ENCODE assay signal across 8 cellular contexts in the genomic region with DNA sequence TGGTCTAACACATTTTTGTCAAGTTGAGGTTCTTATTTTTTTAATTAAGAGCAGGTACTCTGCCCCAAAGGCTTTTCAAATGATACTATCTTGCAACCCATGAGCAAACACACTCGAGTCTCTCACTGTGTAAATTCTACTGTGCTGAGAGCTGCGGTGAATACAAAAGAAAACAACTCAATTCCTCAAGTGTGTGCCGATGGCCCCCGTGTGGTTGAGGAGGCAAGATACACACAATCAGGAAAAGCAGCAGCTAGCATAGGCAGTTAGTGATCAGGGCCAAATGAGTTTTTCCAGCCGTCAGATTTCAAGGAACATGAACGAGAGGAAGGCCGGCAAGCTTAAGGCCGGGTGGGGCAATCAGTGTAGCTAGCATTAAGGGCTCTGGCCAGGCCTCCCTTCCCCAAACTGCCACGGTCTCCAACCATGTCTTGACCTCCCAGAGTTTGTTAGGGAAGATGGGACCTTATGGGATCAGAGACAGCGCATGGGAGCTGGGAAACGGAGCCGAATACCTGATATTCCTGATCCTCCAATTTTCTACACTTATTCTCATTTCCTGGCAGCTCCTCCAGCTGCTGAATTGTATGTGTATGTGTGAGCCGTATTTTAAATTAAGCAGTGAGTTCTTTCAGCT. TPM values are rescaled to one million over a fixed set of nuclear protein-coding genes. Genes with fewer than 3 reads are reported as not detected.
A peak's percentile ranks its signal among the peaks of the same experiment; 100 is the strongest.
DNase-seq lines count a peak whose midpoint lies in the region; ATAC-seq, FAIRE-seq and TF ChIP-seq lines count a peak whose summit lies in the region.

No MANE protein-coding gene starts in this region.

- no peak overlapping the region for H4K8ac ChIP-seq in neuronal stem cell (ENCODE audit: low read depth, low read length)

- FAIRE-seq in endothelial cell of umbilical vein (lab: Jason Lieb, UNC): peak; percentile 96

- peak; percentile 23; the same call in 1 of the 2 replicates for TF ChIP-seq CTCF in GM12875 (IDR thresholded peaks at IDR 0.05; ENCODE audit: borderline replicate concordance, insufficient read depth, low read depth, low read length)
- peak; percentile 25 to 49 for TF ChIP-seq CTCF in endothelial cell of umbilical vein (IDR thresholded peaks at IDR 0.05; ENCODE audit: extremely low read depth in 1 of 2, insufficient read depth in 1 of 2, low read depth in 1 of 2, low read length in 2 of 2)
- peak in 3 of 6 experiments; percentile 17 to 31 (median 24) for TF ChIP-seq CTCF in Peyer's patch (IDR thresholded peaks at IDR 0.05)

- no peak overlapping the region for H2BK120ac ChIP-seq in neuronal stem cell (ENCODE audit: low read depth, low read length)

- DNase-seq in NCI-H345 (lab: John Stamatoyannopoulos, UW): peak; percentile 66
- DNase-seq in endothelial cell of umbilical vein (ENCODE audit: low read depth, low spot score): peak; percentile 30
- no peak for DNase-seq in neuronal stem cell (ENCODE audit: low spot score)
- no peak for DNase-seq in activated CD4-positive, alpha-beta T cell treated with anti-CD3 and anti-CD28 coated beads, Interleukin-2, amount 50 U/mL, for 4 hours
- no peak for DNase-seq in stimulated activated CD4-positive, alpha-beta T cell treated with anti-CD3 and anti-CD28 coated beads, Interleukin-2, amount 100 ng/mL, for 48 hours
- no peak for DNase-seq in Peyer's patch

- no peak overlapping the region for H3K14ac ChIP-seq in neuronal stem cell (ENCODE audit: low read length)

- no CpG with 5 or more reads among the region's 13 CpGs for WGBS in neuronal stem cell (ENCODE audit: extremely low coverage in 2 of 2, insufficient read length in 2 of 2, insufficient replicate concordance in 1 of 2), 2 donors

- no peaks in the 10 kb centered on the region for H3K79me1 ChIP-seq in neuronal stem cell (ENCODE audit: low read depth, low read length)

- no peak overlapping the region for H2AK5ac ChIP-seq in neuronal stem cell (ENCODE audit: low read depth, low read length)

- no peaks in the 10 kb centered on the region for H3K9me1 ChIP-seq in endothelial cell of umbilical vein (replicated peaks; ENCODE audit: control insufficient read depth, extremely low read depth, insufficient read depth, low read length)

- H2BK12ac ChIP-seq in neuronal stem cell (ENCODE audit: low read length): no peak overlapping the region

- dilution Hi-C loops in endothelial cell of umbilical vein (cut with MboI; ENCODE audit: extremely low pct_ligation_motif_present, low sequenced_read_pairs): loop anchor here (10.0 kb wide), 1 partner anchor 264 kb away; no protein-coding TSS in a partner anchor

- no peak overlapping the region for H3K18ac ChIP-seq in neuronal stem cell (ENCODE audit: low read length)

- H2BK5ac ChIP-seq in neuronal stem cell (ENCODE audit: low read length): no peak overlapping the region

- TF ChIP-seq POLR2A in endothelial cell of umbilical vein (IDR thresholded peaks at IDR 0.05; ENCODE audit: low read depth, low read length): no peak
- TF ChIP-seq POLR2A in Peyer's patch (IDR thresholded peaks at IDR 0.05): no peak

- H3K4me2 ChIP-seq in endothelial cell of umbilical vein (ENCODE audit: insufficient read depth, low read length) (no peak overlapping the region), neuronal stem cell (ENCODE audit: insufficient read depth, low read length, poor library complexity, severe bottlenecking) (no peak overlapping the region)

- no peak for ATAC-seq in HG03159 (IDR thresholded peaks at IDR 0.05; ENCODE audit: unreplicated experiment)

- POLR2A ChIA-PET in endothelial cell of umbilical vein (lab: Charles Lee): no interaction called here

- intact Hi-C loops in endothelial cell of umbilical vein (cut with micrococcal nuclease): no loop called here

- no peaks in the 10 kb centered on the region for H3K9me3 ChIP-seq in endothelial cell of umbilical vein (replicated peaks; ENCODE audit: control insufficient read depth, insufficient read depth, low read length)
- no peaks in the 10 kb centered on the region for H3K9me3 ChIP-seq in neuronal stem cell (replicated peaks in 1 of 2; ENCODE audit: control insufficient read depth in 2 of 2, insufficient read depth in 1 of 2, low read depth in 1 of 2, low read length in 2 of 2)
- no peaks in the 10 kb centered on the region for H3K9me3 ChIP-seq in Peyer's patch

- H3K27me3 ChIP-seq in endothelial cell of umbilical vein (ENCODE audit: control insufficient read depth in 2 of 2, insufficient read depth in 2 of 2, low read length in 2 of 2): peaks cover 0 to 3% of the 10 kb centered on the region in 2 experiments
- H3K27me3 ChIP-seq in neuronal stem cell (ENCODE audit: control insufficient read depth in 3 of 3, insufficient read depth in 3 of 3, low read depth in 1 of 3, low read length in 3 of 3): peaks cover 0 to 5% (median 0%) of the 10 kb centered on the region in 3 experiments
- no peaks in the 10 kb centered on the region for H3K27me3 ChIP-seq in Peyer's patch

- H3K36me3 ChIP-seq in endothelial cell of umbilical vein (ENCODE audit: control insufficient read depth in 2 of 2, extremely low read depth in 1 of 2, insufficient read depth in 2 of 2, low read length in 2 of 2) (no peaks in the 10 kb centered on the region), neuronal stem cell (replicated peaks in 1 of 2; ENCODE audit: control insufficient read depth in 2 of 2, insufficient read depth in 2 of 2, low read length in 2 of 2) (no peaks in the 10 kb centered on the region), Peyer's patch (no peaks in the 10 kb centered on the region)

- no peak overlapping the region for H3K4ac ChIP-seq in neuronal stem cell (ENCODE audit: low read length)

- no peak overlapping the region for H2BK15ac ChIP-seq in neuronal stem cell (ENCODE audit: low read length)

- no peak overlapping the region for H3K4me3 ChIP-seq in GM12875 (ENCODE audit: low read depth, low read length)
- no peak overlapping the region for H3K4me3 ChIP-seq in endothelial cell of umbilical vein (replicated peaks in 1 of 3; ENCODE audit: insufficient read depth in 1 of 3, low read depth in 1 of 3, low read length in 3 of 3)
- H3K4me3 ChIP-seq in neuronal stem cell (ENCODE audit: low read length in 2 of 2): peak overlapping the region in 1 of 2 donors; percentile 40
- H3K4me3 ChIP-seq in Peyer's patch: no peak overlapping the region

- H3K9ac ChIP-seq in endothelial cell of umbilical vein (replicated peaks; ENCODE audit: extremely low read depth, insufficient read depth, low read length) (no peak overlapping the region), neuronal stem cell (ENCODE audit: low read depth, low read length, poor library complexity) (no peak overlapping the region)

- H3K79me2 ChIP-seq in endothelial cell of umbilical vein (ENCODE audit: control insufficient read depth, insufficient read depth, low read length): no peaks in the 10 kb centered on the region

- no peaks in the 10 kb centered on the region for H3K4me1 ChIP-seq in endothelial cell of umbilical vein (ENCODE audit: control insufficient read depth, extremely low read depth, insufficient read depth, low read length)
- peaks cover 0 to 16% of the 10 kb centered on the region in 2 donors for H3K4me1 ChIP-seq in neuronal stem cell (ENCODE audit: control insufficient read depth in 2 of 2, insufficient read depth in 1 of 2, low read depth in 1 of 2, low read length in 2 of 2)
- no peaks in the 10 kb centered on the region for H3K4me1 ChIP-seq in Peyer's patch

- H2AFZ ChIP-seq in endothelial cell of umbilical vein (ENCODE audit: low read depth, low read length) (peak overlapping the region; percentile 34), neuronal stem cell (ENCODE audit: low read length) (peak overlapping the region; percentile 84)

- H4K91ac ChIP-seq in neuronal stem cell (ENCODE audit: low read depth, low read length, poor library complexity): no peak overlapping the region

- no peaks in the 10 kb centered on the region for H4K20me1 ChIP-seq in endothelial cell of umbilical vein (replicated peaks; ENCODE audit: control insufficient read depth, extremely low read depth, insufficient read depth, low read length)

- no peak overlapping the region for H3K23ac ChIP-seq in neuronal stem cell (ENCODE audit: low read depth, low read length, poor library complexity)

- H3K27ac ChIP-seq in endothelial cell of umbilical vein (ENCODE audit: insufficient read depth, low read depth, low read length) (no peak overlapping the region), neuronal stem cell (replicated peaks; ENCODE audit: low read length) (no peak overlapping the region), Peyer's patch (no peak overlapping the region)

- BruUV-seq in endothelial cell of umbilical vein (replicated peaks; lab: Mats Ljungman, UMichigan): no TSS peak

- CTCF ChIA-PET in endothelial cell of umbilical vein (lab: Charles Lee): interaction anchor here (0.6 to 3.2 kb wide), 8 partner anchors 9 to 429 kb away, joined by 3 to 41 read pairs (median 7); no protein-coding TSS in a partner anchor

TF ChIP-seq in endothelial cell of umbilical vein, 7 proteins besides CTCF, POLR2A, EP300 and RAD21:
- TF ChIP-seq FOS (IDR thresholded peaks at IDR 0.05; ENCODE audit: borderline replicate concordance, insufficient read depth, low read length): no peak
- no peak for TF ChIP-seq GATA2 (IDR thresholded peaks at IDR 0.05; ENCODE audit: insufficient read depth, insufficient read length, low read depth, low read length)
- TF ChIP-seq EZH2 (IDR thresholded peaks at IDR 0.05; ENCODE audit: borderline replicate concordance, low read depth, low read length, severe bottlenecking): no peak
- TF ChIP-seq JUN (IDR thresholded peaks at IDR 0.05; ENCODE audit: borderline replicate concordance, insufficient read depth, insufficient read length, low read depth): no peak
- no peak for TF ChIP-seq MYC (IDR thresholded peaks at IDR 0.05; ENCODE audit: low read depth, low read length)
- TF ChIP-seq, protein P1, sequence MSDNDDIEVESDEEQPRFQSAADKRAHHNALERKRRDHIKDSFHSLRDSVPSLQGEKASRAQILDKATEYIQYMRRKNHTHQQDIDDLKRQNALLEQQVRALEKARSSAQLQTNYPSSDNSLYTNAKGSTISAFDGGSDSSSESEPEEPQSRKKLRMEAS (IDR thresholded peaks at IDR 0.05; ENCODE audit: insufficient read depth, insufficient read length): no peak
- no peak for TF ChIP-seq POLR2AphosphoS5 (IDR thresholded peaks at IDR 0.05; ENCODE audit: insufficient read depth, low read depth, low read length)

RNA-seq across cellular contexts. Expression of a gene that starts 59.7 kb away (rescaled TPM):
- total RNA-seq in endothelial cell of umbilical vein (not detected in 2 replicates), Peyer's patch (not detected)
- polyA plus RNA-seq in endothelial cell of umbilical vein: not detected in 2 replicates
- not detected in 2 replicates for polyA plus RNA-seq in endothelial cell of umbilical vein (2011; cell fraction: cytosol; rRNA removed)
- not detected in 2 replicates for polyA plus RNA-seq in endothelial cell of umbilical vein (2011; cell fraction: nucleus; rRNA removed)
- not detected in 2 replicates for polyA plus RNA-seq in endothelial cell of umbilical vein (2012)
- polyA minus RNA-seq in endothelial cell of umbilical vein: not detected in 2 replicates
- not detected for polyA minus RNA-seq in endothelial cell of umbilical vein (2011; cell fraction: cytosol; rRNA and poly(A)+ RNA removed)
- polyA minus RNA-seq in endothelial cell of umbilical vein (2011; cell fraction: nucleus; rRNA and poly(A)+ RNA removed): not detected in 2 replicates
- 0.15 TPM for polyA plus RNA-seq in neuronal stem cell (2013, experiment 1 of 2)
- 0.10 TPM for polyA plus RNA-seq in neuronal stem cell (2013, experiment 2 of 2)

Comparison
In these comparisons a context has a peak if more than half of its experiments do, and no peak if none do; other contexts are left out.
1. DNase-seq: peak in NCI-H345 (single experiment) and endothelial cell of umbilical vein (single experiment); none in neuronal stem cell (single experiment), activated CD4-positive, alpha-beta T cell treated with anti-CD3 and anti-CD28 coated beads, Interleukin-2, amount 50 U/mL, for 4 hours (0 of 2), stimulated activated CD4-positive, alpha-beta T cell treated with anti-CD3 and anti-CD28 coated beads, Interleukin-2, amount 100 ng/mL, for 48 hours (0 of 2) and Peyer's patch (0 of 3).